ENCODE assay signal across 8 cellular contexts in genomic region chr11:910589-911030, GRCh38. TPM values are rescaled to one million over a fixed set of nuclear protein-coding genes. Genes with fewer than 3 reads are reported as not detected.
DNase-seq lines count a peak whose midpoint lies in the region; ATAC-seq and TF ChIP-seq lines count a peak whose summit lies in the region.

Gene CHID1 (minus strand): TSS chr11:910810. CDS start chr11:904816, 5,994 bp downstream.

- H3K27ac ChIP-seq in OCI-LY3 (ENCODE audit: low read length), result peak within 1 kb of the TSS; percentile 36; the same call in 1 of the 2 replicates
- H3K27ac ChIP-seq in mucosa of rectum (ENCODE audit: low read depth in 2 of 2, low read length in 2 of 2), result peak within 1 kb of the TSS; percentile 83 to 86

- TF ChIP-seq CTCF in OCI-LY3 (IDR thresholded peaks at IDR 0.05; ENCODE audit: low read depth, low read length) (no peak), epithelial cell of proximal tubule (conservative IDR thresholded peaks at IDR 0.05; ENCODE audit: low read depth, low read length) (no peak)

- H3K4me1 ChIP-seq in OCI-LY3 (ENCODE audit: low read length) (peaks cover 32% of the 10 kb centered on the region), mucosa of rectum (ENCODE audit: control insufficient read depth in 2 of 2, insufficient read depth in 2 of 2, low read length in 2 of 2) (peaks cover 12 to 13% of the 10 kb centered on the region in 2 donors)

- ATAC-seq in GM21381 (IDR thresholded peaks at IDR 0.05; ENCODE audit: unreplicated experiment), result peak; percentile 92

- H3K4me3 ChIP-seq in OCI-LY3 (ENCODE audit: low read length) (peak within 1 kb of the TSS; percentile 97), epithelial cell of proximal tubule (ENCODE audit: low read depth, low read length) (peak within 1 kb of the TSS; percentile 91), mucosa of rectum (ENCODE audit: low read length in 2 of 2) (peak within 1 kb of the TSS; percentile 77 to 85)

- no peaks in the 10 kb centered on the region for H3K9me3 ChIP-seq in OCI-LY3 (ENCODE audit: insufficient read depth, low read length)
- no peaks in the 10 kb centered on the region for H3K9me3 ChIP-seq in mucosa of rectum (ENCODE audit: control insufficient read depth in 2 of 2, low read length in 2 of 2)

- H3K27me3 ChIP-seq in OCI-LY3 (ENCODE audit: low read depth, low read length) (no peaks in the 10 kb centered on the region), mucosa of rectum (ENCODE audit: control insufficient read depth in 2 of 2, insufficient read depth in 2 of 2, low read length in 2 of 2) (no peaks in the 10 kb centered on the region)

- DNase-seq in COR-L47 (lab: John Stamatoyannopoulos, UW) (peak; percentile 69), HUDEP-2 (lab: John Stamatoyannopoulos, UW; ENCODE audit: unreplicated experiment in 76 of 76) (peak in 71 of 76 experiments; percentile 42 to 89 (median 76)), activated T-cell treated with anti-CD3 and anti-CD28 coated beads for 4 hours (peak; percentile 72), epithelial cell of proximal tubule (ENCODE audit: low read depth) (no peak)
- DNase-seq in stimulated activated CD8-positive, alpha-beta memory T cell treated with anti-CD3 and anti-CD28 coated beads, Interleukin-4, amount 100 ng/mL, for 48 hours, result peak; percentile 92

- H4K20me1 ChIP-seq in OCI-LY3 (ENCODE audit: insufficient read depth, low read length), result peaks cover 8% of the 10 kb centered on the region; the same call in 1 of the 2 replicates

- H3K4me2 ChIP-seq in OCI-LY3 (ENCODE audit: low read length), result peak within 1 kb of the TSS; percentile 81

- peak within 1 kb of the TSS; percentile 91 for H3K9ac ChIP-seq in OCI-LY3 (ENCODE audit: low read length)
- peak within 1 kb of the TSS; percentile 75 to 83 for H3K9ac ChIP-seq in mucosa of rectum (ENCODE audit: low read depth in 1 of 2, low read length in 2 of 2)

- peaks cover 34% of the 10 kb centered on the region for H3K79me2 ChIP-seq in OCI-LY3 (ENCODE audit: low read length)

- peak within 1 kb of the TSS; percentile 67; the same call in 1 of the 2 replicates for H2AFZ ChIP-seq in OCI-LY3 (ENCODE audit: low read depth, low read length)

- H3K36me3 ChIP-seq in OCI-LY3 (replicated peaks; ENCODE audit: low read depth, low read length) (peaks cover 4% of the 10 kb centered on the region), mucosa of rectum (ENCODE audit: control insufficient read depth in 2 of 2, insufficient read depth in 2 of 2, low read length in 2 of 2) (peaks cover 0 to 8% of the 10 kb centered on the region in 2 donors)

RNA-seq across cellular contexts. Expression of gene CHID1, which starts in this region (rescaled TPM):
- total RNA-seq in epithelial cell of proximal tubule, result 95.6 and 108 TPM in 2 replicates
